ENCODE assay signal across 9 cellular contexts in the genomic region with DNA sequence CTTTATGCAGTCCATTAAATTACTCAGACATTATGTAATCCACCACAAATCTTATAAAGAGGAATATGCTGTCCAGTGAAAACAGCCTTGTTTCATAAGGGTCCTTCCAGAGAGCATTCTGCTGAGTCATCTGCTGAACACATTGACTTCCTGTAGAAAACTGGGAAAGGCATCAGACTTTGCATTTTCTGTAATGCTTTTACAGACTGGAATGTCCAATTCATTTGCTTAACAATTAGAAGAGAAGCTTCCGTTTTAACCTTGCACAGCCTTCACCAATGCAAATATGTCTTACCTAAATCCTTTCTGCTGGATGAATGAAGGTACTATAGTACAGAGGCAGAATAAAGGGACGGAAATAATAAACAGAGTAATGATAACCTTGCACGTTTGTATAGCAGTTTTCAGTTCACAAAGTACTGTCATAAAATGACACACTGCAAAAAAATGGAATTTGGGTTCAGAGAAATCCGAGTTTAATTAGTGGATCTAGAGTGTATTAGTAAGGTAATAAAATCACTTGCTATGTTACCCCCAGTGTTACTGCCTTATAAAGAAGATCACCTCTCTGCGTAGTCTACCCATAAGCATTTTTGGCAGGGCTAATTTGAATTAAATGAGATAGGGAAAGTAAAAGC.
A peak's percentile ranks its signal among the peaks of the same experiment; 100 is the strongest.
DNase-seq lines count a peak whose midpoint lies in the region; ATAC-seq and TF ChIP-seq lines count a peak whose summit lies in the region.
"Had no signal": no experiment of that assay in that cellular context is flagged by ENCODE, and none has a peak within 500 bp of the region (broad histone marks: within the 10 kb centered on the region; RNA-seq: fewer than 3 reads in every experiment).

No MANE protein-coding gene starts in this region.

- no peak overlapping the region for H3K4me3 ChIP-seq in prostate gland

- peaks cover 15% of the 10 kb centered on the region for H3K9me3 Mint-ChIP-seq in neural crest cell

- peak overlapping the region; percentile 31 for H3K27ac Mint-ChIP-seq in neural crest cell (ENCODE audit: unreplicated experiment)

- WGBS in prostate gland = 40% methylated on average over 5 of the region's 5 CpGs

- TF ChIP-seq POLR2A in prostate gland (IDR thresholded peaks at IDR 0.05) = no peak

- no peaks in the 10 kb centered on the region for H3K27me3 ChIP-seq in prostate gland (replicated peaks; ENCODE audit: insufficient read depth)

- DNase-seq in ELF-1 (ENCODE audit: low read depth, low spot score) (peak; percentile 8), NCI-H446 (lab: John Stamatoyannopoulos, UW) (peak; percentile 6 to 38), dermis blood vessel endothelial cell (peak; percentile 73), neural crest cell (ENCODE audit: low read depth, low spot score) (no peak), prostate gland (ENCODE audit: low spot score) (no peak)
- DNase-seq in activated CD4-positive, alpha-beta T cell treated with anti-CD3 and anti-CD28 coated beads, Interleukin-2, amount 50 U/mL, for 4 hours = no peak
- DNase-seq in activated naive CD4-positive, alpha-beta T cell treated with anti-CD3 and anti-CD28 coated beads, Interleukin-2, amount 50 U/mL, for 16 hours = no peak
- DNase-seq: SIG-M5 had no signal

- H3K4me1 ChIP-seq in prostate gland (replicated peaks) = no peaks in the 10 kb centered on the region

- no peaks in the 10 kb centered on the region for H3K27me3 Mint-ChIP-seq in neural crest cell (ENCODE audit: low read depth)

- H3K36me3 Mint-ChIP-seq in neural crest cell (ENCODE audit: low read depth) = no peaks in the 10 kb centered on the region

- intact Hi-C loops in prostate gland (cut with DNase I) = no loop called here

- TF ChIP-seq CTCF in neural crest cell (conservative IDR thresholded peaks at IDR 0.05) (no peak), prostate gland (IDR thresholded peaks at IDR 0.05) (no peak)

- no peaks in the 10 kb centered on the region for H3K9me3 ChIP-seq in prostate gland

- ATAC-seq in HG03139 (IDR thresholded peaks at IDR 0.05; ENCODE audit: unreplicated experiment) = no peak

- H3K4me3 Mint-ChIP-seq in neural crest cell = no peak overlapping the region

- H3K4me1 Mint-ChIP-seq in neural crest cell = peaks cover 11% of the 10 kb centered on the region

- H3K27ac ChIP-seq in prostate gland = no peak overlapping the region

- H3K36me3 ChIP-seq in prostate gland = no peaks in the 10 kb centered on the region

Comparison
In these comparisons a context has a peak if more than half of its experiments do, and no peak if none do; other contexts are left out.
1. DNase-seq: peak in ELF-1 (single experiment), NCI-H446 (2 of 2) and dermis blood vessel endothelial cell (single experiment); none in neural crest cell (single experiment), activated CD4-positive, alpha-beta T cell treated with anti-CD3 and anti-CD28 coated beads, Interleukin-2, amount 50 U/mL, for 4 hours (0 of 2), activated naive CD4-positive, alpha-beta T cell treated with anti-CD3 and anti-CD28 coated beads, Interleukin-2, amount 50 U/mL, for 16 hours (single experiment) and prostate gland (single experiment).